In genomic region chr1:168180148-168180524, GRCh38 we compare ENCODE assay signal across 9 cellular contexts. TPM values are rescaled to one million over a fixed set of nuclear protein-coding genes. Genes with fewer than 3 reads are reported as not detected.
DNase-seq lines count a peak whose midpoint lies in the region; ATAC-seq and TF ChIP-seq lines count a peak whose summit lies in the region.
"Had no signal": no experiment of that assay in that cellular context is flagged by ENCODE, and none has a peak within 500 bp of the region (broad histone marks: within the 10 kb centered on the region; RNA-seq: fewer than 3 reads in every experiment).

No MANE protein-coding gene starts in this region.

- H3K36me3 Mint-ChIP-seq in stimulated activated memory B cell treated with anti-CD40 and anti-IgM and Interleukin-4, amounts not matched to agents 10 μg/mL and 1 μg/mL and 100 μg/mL, for 72 hours, result peaks cover 5% of the 10 kb centered on the region

- no peaks in the 10 kb centered on the region for H3K4me1 Mint-ChIP-seq in stimulated activated memory B cell treated with anti-CD40 and anti-IgM and Interleukin-4, amounts not matched to agents 10 μg/mL and 1 μg/mL and 100 μg/mL, for 72 hours

- CTCF ChIA-PET in AG04449 (lab: Yijun Ruan, JAX), result interaction anchor here (0.6 to 1.8 kb wide), 5 partner anchors 11 to 98 kb away, joined by 3 to 7 read pairs (median 3); no protein-coding TSS in a partner anchor

- POLR2A ChIA-PET in AG04449 (lab: Yijun Ruan, JAX), result interaction anchor here (1.9 kb wide), 1 partner anchor 46 kb away, joined by 4 read pairs; the partner anchor contains the start of gene SFT2D2

- H3K9ac ChIP-seq in mucosa of stomach (ENCODE audit: low read length), result peak overlapping the region; percentile 74

- H3K4me3 Mint-ChIP-seq in stimulated activated memory B cell treated with anti-CD40 and anti-IgM and Interleukin-4, amounts not matched to agents 10 μg/mL and 1 μg/mL and 100 μg/mL, for 72 hours, result no peak overlapping the region

- no peaks in the 10 kb centered on the region for H3K36me3 ChIP-seq in mucosa of stomach (ENCODE audit: control insufficient read depth, insufficient read depth, low read length)

- H3K4me3 ChIP-seq in AG04449 (ENCODE audit: low read depth, low read length) (peak overlapping the region; percentile 87), mucosa of stomach (ENCODE audit: low read length) (peak overlapping the region; percentile 49)

- H3K27me3 ChIP-seq in mucosa of stomach (ENCODE audit: control insufficient read depth, insufficient read depth, low read length), result no peaks in the 10 kb centered on the region

- no peaks in the 10 kb centered on the region for H3K9me3 ChIP-seq in mucosa of stomach (ENCODE audit: control insufficient read depth, low read length)

- no peak for DNase-seq in AG04449 (ENCODE audit: low read depth, low spot score)
- DNase-seq in HS-5 (ENCODE audit: low read depth), result peak; percentile 14
- peak; percentile 5 for DNase-seq in cerebellum (ENCODE audit: low spot score)
- DNase-seq in AG08395 (ENCODE audit: low spot score), result no peak
- no peak for DNase-seq in MV-4-11 (lab: John Stamatoyannopoulos, UW)
- DNase-seq in GM03348 (ENCODE audit: low spot score), result no peak
- DNase-seq: activated CD4-positive, alpha-beta T cell treated with anti-CD3 and anti-CD28 coated beads for 1 hour had no signal

- ATAC-seq in stimulated activated memory B cell treated with anti-CD40 and anti-IgM and Interleukin-4, amounts not matched to agents 10 μg/mL and 1 μg/mL and 100 μg/mL, for 72 hours, result no peak

- no peaks in the 10 kb centered on the region for H3K27me3 Mint-ChIP-seq in stimulated activated memory B cell treated with anti-CD40 and anti-IgM and Interleukin-4, amounts not matched to agents 10 μg/mL and 1 μg/mL and 100 μg/mL, for 72 hours

- H3K9me3 Mint-ChIP-seq in stimulated activated memory B cell treated with anti-CD40 and anti-IgM and Interleukin-4, amounts not matched to agents 10 μg/mL and 1 μg/mL and 100 μg/mL, for 72 hours, result no peaks in the 10 kb centered on the region

- H3K27ac Mint-ChIP-seq in stimulated activated memory B cell treated with anti-CD40 and anti-IgM and Interleukin-4, amounts not matched to agents 10 μg/mL and 1 μg/mL and 100 μg/mL, for 72 hours, result no peak overlapping the region

- H3K4me1 ChIP-seq in mucosa of stomach (ENCODE audit: control insufficient read depth, insufficient read depth, low read length), result peaks cover 6% of the 10 kb centered on the region

- no peak for TF ChIP-seq CTCF in AG04449 (IDR thresholded peaks at IDR 0.05; ENCODE audit: insufficient read depth, low read length, missing control alignments)

RNA-seq across cellular contexts. Expression of gene TIPRL, which starts 1.4 kb away (rescaled TPM):
- 46.5 TPM for total RNA-seq in cerebellum

RNA-seq across cellular contexts. Expression of gene GPR161, which starts 43.4 kb away (rescaled TPM):
- 59.3 TPM for total RNA-seq in cerebellum

RNA-seq across cellular contexts. Expression of gene SFT2D2, which starts 45.7 kb away (rescaled TPM):
- 31.9 TPM for total RNA-seq in cerebellum

Comparison
In these comparisons a context has a peak if more than half of its experiments do, and no peak if none do; other contexts are left out.
1. DNase-seq: peak in HS-5 (single experiment) and cerebellum (single experiment); none in AG04449 (single experiment), AG08395 (single experiment), MV-4-11 (single experiment) and GM03348 (single experiment).